ENCODE assay signal across 25 cellular contexts in the genomic region with DNA sequence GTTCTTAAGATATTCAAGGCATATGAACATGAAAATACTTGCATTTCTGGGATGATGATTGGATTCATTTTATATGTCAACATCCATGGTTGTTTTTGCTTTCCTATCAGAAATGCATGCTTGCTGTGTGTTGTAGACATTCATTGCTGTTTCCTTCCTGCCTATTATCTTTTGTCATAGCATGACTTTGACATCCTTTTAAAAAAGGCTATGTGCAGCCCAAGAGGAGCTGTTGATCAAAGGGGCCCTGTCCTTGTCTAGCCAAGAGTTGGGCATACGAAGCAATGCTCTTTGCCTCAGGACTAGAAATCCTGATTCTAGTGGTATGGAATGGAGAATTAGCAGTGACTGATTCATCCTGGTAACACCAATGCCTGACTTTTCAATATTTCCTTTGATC.
"Had no signal": no experiment of that assay in that cellular context is flagged by ENCODE, and none has a peak within 500 bp of the region (broad histone marks: within the 10 kb centered on the region; RNA-seq: fewer than 3 reads in every experiment).

No MANE protein-coding gene starts in this region.

- H3K4me1 ChIP-seq: foreskin keratinocyte, heart right ventricle, left lung, lower lobe of right lung, psoas muscle, tibial nerve, upper lobe of left lung had no signal

- DNase-seq: dorsolateral prefrontal cortex; effector CD4-positive, alpha-beta T cell; endodermal cell; foreskin keratinocyte; glutamatergic neuron; heart right ventricle; hippocampal formation; left cardiac atrium; left lung; lower lobe of right lung; naive thymus-derived CD8-positive, alpha-beta T cell; nephron progenitor cell; occipital lobe; ovary; psoas muscle; right cardiac atrium; small intestine; stimulated activated CD4-positive, alpha-beta T cell treated with anti-CD3 and anti-CD28 coated beads, Interleukin-15, amount 100 ng/mL, for 24 hours; stimulated activated CD4-positive, alpha-beta T cell treated with anti-CD3 and anti-CD28 coated beads, Interleukin-2, amount 100 ng/mL, for 48 hours; stimulated activated naive B cell treated with anti-CD40 and anti-IgM and Interleukin-4, amounts not matched to agents 10 μg/mL and 1 μg/mL and 100 μg/mL, for 72 hours; upper lobe of left lung had no signal

- H3K27me3 ChIP-seq: dorsolateral prefrontal cortex, left lung, ovary, tibial nerve, upper lobe of left lung had no signal

- H3K27ac ChIP-seq: dorsolateral prefrontal cortex, epithelial cell of prostate, foreskin keratinocyte, heart right ventricle, left lung, lower lobe of right lung, ovary, psoas muscle, thoracic aorta, tibial nerve, upper lobe of left lung had no signal

- H3K9me3 ChIP-seq: heart right ventricle, left lung, lower lobe of right lung, ovary, psoas muscle, thoracic aorta, tibial nerve, upper lobe of left lung had no signal

- H3K36me3 ChIP-seq: heart right ventricle, left lung, lower lobe of right lung, ovary, thoracic aorta, tibial nerve, upper lobe of left lung had no signal

- H3K4me3 ChIP-seq: dorsolateral prefrontal cortex, heart right ventricle, left lung, lower lobe of right lung, ovary, psoas muscle, thoracic aorta, tibial nerve, upper lobe of left lung had no signal

- ATAC-seq: esophagus mucosa; foreskin keratinocyte; heart right ventricle; left cardiac atrium; left lung; lower lobe of right lung; naive thymus-derived CD8-positive, alpha-beta T cell; psoas muscle; right cardiac atrium; stimulated activated naive B cell treated with anti-CD40 and anti-IgM and Interleukin-4, amounts not matched to agents 10 μg/mL and 1 μg/mL and 100 μg/mL, for 72 hours had no signal
